ENCODE assay signal across 1 cellular context in genomic region chr21:46147429-46147828, GRCh38.
TF ChIP-seq lines count a peak whose summit lies in the region.
"Not testable (repeated sequence)": the region's sequence is repeated elsewhere in the genome, so short reads cannot be mapped to it uniquely, and the experiment has no call there.

No MANE protein-coding gene starts in this region.

TF ChIP-seq in K562, 482 proteins besides CTCF, POLR2A, EP300 and RAD21 (continued from another document):
- TF ChIP-seq ZBTB33 (CRISPR knock-in tag; IDR thresholded peaks at IDR 0.05) (0 out of 2 replicates have a peak, but pooled peaks have one; percentile 25), SMARCA5 (IDR thresholded peaks at IDR 0.05) (0 out of 2 replicates have a peak, but pooled peaks have one; percentile 73), XRCC5 (IDR thresholded peaks at IDR 0.05; ENCODE audit: low read depth, low read length) (peak; percentile 75; the same call in 1 of the 2 replicates), ZKSCAN1 (IDR thresholded peaks at IDR 0.05; ENCODE audit: low read depth, low read length) (0 out of 2 replicates have a peak, but pooled peaks have one; percentile 11), HDGF (IDR thresholded peaks at IDR 0.05) (0 out of 2 replicates have a peak, but pooled peaks have one; percentile 48), TFAP4 (CRISPR knock-in tag; IDR thresholded peaks at IDR 0.05; ENCODE audit: borderline replicate concordance) (peak; percentile 39; the same call in 1 of the 2 replicates), FOXK2 (conservative IDR thresholded peaks at IDR 0.05 in 1 of 2, IDR thresholded peaks at IDR 0.05 in 1 of 2; ENCODE audit: low read depth in 2 of 2) (0 out of 4 replicates have a peak, but pooled peaks of 1 of the 2 experiments have one; percentile 30), TRIM24 (IDR thresholded peaks at IDR 0.05) (peak; percentile 18 to 29; a peak in 1 of 4 replicates), ZFX (CRISPR knock-in tag; IDR thresholded peaks at IDR 0.05) (peak; percentile 79), TOE1 (IDR thresholded peaks at IDR 0.05; ENCODE audit: borderline replicate concordance) (peak; percentile 68; the same call in 1 of the 2 replicates), NKRF (IDR thresholded peaks at IDR 0.05; ENCODE audit: borderline replicate concordance) (peak; percentile 61), CXXC5 (CRISPR knock-in tag; IDR thresholded peaks at IDR 0.05) (peak; percentile 22; the same call in 1 of the 2 replicates), NBN (IDR thresholded peaks at IDR 0.05; ENCODE audit: low read depth) (0 out of 2 replicates have a peak, but pooled peaks have one; percentile 67), TRIM28 (IDR thresholded peaks at IDR 0.05) (peak; percentile 76), ARID1B (IDR thresholded peaks at IDR 0.05) (peak; percentile 37), JUND (IDR thresholded peaks at IDR 0.05; ENCODE audit: borderline replicate concordance, low read depth, low read length) (0 out of 2 replicates have a peak, but pooled peaks have one; percentile 48), ZNF263 (CRISPR knock-in tag; IDR thresholded peaks at IDR 0.05; ENCODE audit: borderline replicate concordance) (0 out of 2 replicates have a peak, but pooled peaks have one; percentile 15), NRF1 (conservative IDR thresholded peaks at IDR 0.05 in 1 of 2, IDR thresholded peaks at IDR 0.05 in 1 of 2) (0 out of 4 replicates have a peak, but pooled peaks have one; percentile 30 to 39), TRIM25 (IDR thresholded peaks at IDR 0.05; ENCODE audit: borderline replicate concordance) (0 out of 2 replicates have a peak, but pooled peaks have one; percentile 44), MTA3 (IDR thresholded peaks at IDR 0.05; ENCODE audit: borderline replicate concordance) (0 out of 2 replicates have a peak, but pooled peaks have one; percentile 31)
- TF ChIP-seq TOE1 (CRISPR knock-in tag; IDR thresholded peaks at IDR 0.05; ENCODE audit: borderline replicate concordance, low read depth); JUND (tag; IDR thresholded peaks at IDR 0.05; ENCODE audit: borderline replicate concordance, low read depth, low read length): not testable (repeated sequence)
